ENCODE assay signal across 9 cellular contexts in the genomic region with DNA sequence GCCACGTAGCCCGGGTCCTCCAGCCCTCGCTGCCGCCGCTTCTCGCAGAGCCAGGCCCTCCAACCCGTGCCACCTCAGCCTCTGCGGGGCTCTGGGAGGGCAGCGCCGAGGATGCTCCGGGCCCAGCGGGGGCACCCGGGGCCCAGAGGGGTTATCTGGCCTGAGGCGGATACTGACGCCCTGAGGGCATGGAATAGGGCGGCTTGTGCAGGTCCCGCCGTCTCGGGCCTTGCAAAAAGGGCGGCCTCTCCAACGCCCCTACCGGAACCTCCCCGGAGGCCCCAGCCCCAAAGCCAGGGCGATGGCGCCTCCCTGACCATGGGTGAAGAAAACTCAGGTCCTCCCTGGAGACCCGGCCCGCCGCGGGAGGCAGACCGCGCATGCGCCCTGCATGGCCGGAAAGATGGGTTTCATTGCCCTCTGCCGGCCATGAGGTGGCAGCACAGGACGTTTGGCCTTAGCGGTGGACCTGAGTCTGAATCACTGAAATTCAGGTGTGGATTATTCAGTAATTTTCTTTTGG. TPM values are rescaled to one million over a fixed set of nuclear protein-coding genes. Genes with fewer than 3 reads are reported as not detected.
DNase-seq lines count a peak whose midpoint lies in the region; ATAC-seq, FAIRE-seq and TF ChIP-seq lines count a peak whose summit lies in the region.
"Not testable (repeated sequence)": the region's sequence is repeated elsewhere in the genome, so short reads cannot be mapped to it uniquely, and the experiment has no call there.
"Had no signal": no experiment of that assay in that cellular context is flagged by ENCODE, and none has a peak within 500 bp of the region (broad histone marks: within the 10 kb centered on the region; RNA-seq: fewer than 3 reads in every experiment).

No MANE protein-coding gene starts in this region.

- H3K4me1 ChIP-seq in ES-I3 (ENCODE audit: insufficient read depth, low read length); foreskin keratinocyte; small intestine (ENCODE audit: control insufficient read depth in 2 of 2, insufficient read depth in 1 of 2, low read depth in 1 of 2, low read length in 1 of 2); tibial artery: not testable (repeated sequence)

- FAIRE-seq in small intestine (lab: Jason Lieb, UNC) = peak; percentile 19

- H3K4me3 ChIP-seq in MG63 = not testable (repeated sequence)
- H3K4me3 ChIP-seq in small intestine (ENCODE audit: low read depth in 1 of 2, low read length in 2 of 2) = peak overlapping the region in 1 of 2 donors; percentile 47
- peak overlapping the region; percentile 40 to 47 for H3K4me3 ChIP-seq in tibial artery

- CTCF ChIA-PET in activated CD4-positive, alpha-beta T cell treated with anti-CD3 and anti-CD28 coated beads for 36 hours (lab: Charles Lee) = not testable (repeated sequence)

- POLR2A ChIA-PET in activated CD4-positive, alpha-beta T cell treated with anti-CD3 and anti-CD28 coated beads for 36 hours (lab: Charles Lee) = not testable (repeated sequence)

- H3K9me3 ChIP-seq in ES-I3 (ENCODE audit: control insufficient read depth, insufficient read depth, low read length); MG63; small intestine (ENCODE audit: control insufficient read depth, low read depth); tibial artery: not testable (repeated sequence)

- DNase-seq in MG63 (peak; percentile 24), mesothelial cell of epicardium (ENCODE audit: low spot score in 2 of 2, unreplicated experiment in 2 of 2) (peak in 1 of 2 experiments; percentile 64), small intestine (peak; percentile 12), tibial artery (peak in 1 of 2 donors; percentile 65)
- DNase-seq in activated CD4-positive, alpha-beta T cell treated with anti-CD3 and anti-CD28 coated beads for 36 hours = peak; percentile 76
- DNase-seq in activated naive CD8-positive, alpha-beta T cell treated with anti-CD3 and anti-CD28 coated beads, Interleukin-2, amount 50 U/mL, for 16 hours (ENCODE audit: low read depth, low spot score) = peak; percentile 15
- DNase-seq in foreskin keratinocyte = not testable (repeated sequence)

- WGBS in small intestine, 3 donors = 20 to 35% (median 26%) methylated on average over 19 to 36 of the region's 36 CpGs

- ATAC-seq in activated CD4-positive, alpha-beta T cell treated with anti-CD3 and anti-CD28 coated beads for 36 hours = peak; percentile 44
- ATAC-seq in foreskin keratinocyte = peak; percentile 23

- H3K27me3 Mint-ChIP-seq in activated CD4-positive, alpha-beta T cell treated with anti-CD3 and anti-CD28 coated beads for 36 hours = not testable (repeated sequence)
- peaks cover 14% of the 10 kb centered on the region for H3K27me3 Mint-ChIP-seq in mesothelial cell of epicardium (ENCODE audit: low read depth)

- peak overlapping the region; percentile 72; the same call in 1 of the 2 replicates for H3K9ac ChIP-seq in ES-I3 (ENCODE audit: low read depth, low read length)

- not testable (repeated sequence) for H3K27ac Mint-ChIP-seq in activated CD4-positive, alpha-beta T cell treated with anti-CD3 and anti-CD28 coated beads for 36 hours; mesothelial cell of epicardium

- not testable (repeated sequence) for H3K36me3 ChIP-seq in ES-I3 (ENCODE audit: insufficient read depth, low read length); MG63; small intestine (ENCODE audit: control insufficient read depth in 2 of 2, insufficient read depth in 2 of 2, low read length in 2 of 2); tibial artery

- not testable (repeated sequence) for H3K27me3 ChIP-seq in MG63; foreskin keratinocyte; small intestine (ENCODE audit: control insufficient read depth in 2 of 2, insufficient read depth in 2 of 2, low read length in 2 of 2); tibial artery

- not testable (repeated sequence) for H3K4me1 Mint-ChIP-seq in activated CD4-positive, alpha-beta T cell treated with anti-CD3 and anti-CD28 coated beads for 36 hours; mesothelial cell of epicardium

- intact Hi-C loops in activated CD4-positive, alpha-beta T cell treated with anti-CD3 and anti-CD28 coated beads for 36 hours (cut with DNase I, micrococcal nuclease); tibial artery (cut with DNase I; ENCODE audit: low total_unique reads): not testable (repeated sequence)

- peak overlapping the region; percentile 47 for H3K4me3 Mint-ChIP-seq in activated CD4-positive, alpha-beta T cell treated with anti-CD3 and anti-CD28 coated beads for 36 hours
- H3K4me3 Mint-ChIP-seq in mesothelial cell of epicardium = peak overlapping the region; percentile 55

- H3K9me3 Mint-ChIP-seq in activated CD4-positive, alpha-beta T cell treated with anti-CD3 and anti-CD28 coated beads for 36 hours (ENCODE audit: low read depth); mesothelial cell of epicardium: not testable (repeated sequence)

- TF ChIP-seq CTCF in foreskin keratinocyte (conservative IDR thresholded peaks at IDR 0.05) = peak; percentile 69
- TF ChIP-seq CTCF in mesothelial cell of epicardium (IDR thresholded peaks at IDR 0.05; ENCODE audit: unreplicated experiment) = peak; percentile 72
- peak; percentile 16 to 42 for TF ChIP-seq CTCF in tibial artery (IDR thresholded peaks at IDR 0.05)

- H3K27ac ChIP-seq in foreskin keratinocyte; small intestine (ENCODE audit: low read depth in 1 of 2, low read length in 1 of 2); tibial artery: not testable (repeated sequence)

- H3K36me3 Mint-ChIP-seq in activated CD4-positive, alpha-beta T cell treated with anti-CD3 and anti-CD28 coated beads for 36 hours (ENCODE audit: low read depth); mesothelial cell of epicardium: not testable (repeated sequence)

RNA-seq across cellular contexts. Expression of a gene that starts 18.1 kb away (rescaled TPM):
- total RNA-seq in MG63 (2014; rRNA removed; shearing (Covaris generic); ENCODE audit: low replicate concordance) = not detected in 2 replicates
- not detected for total RNA-seq in activated CD4-positive, alpha-beta T cell treated with anti-CD3 and anti-CD28 coated beads for 36 hours
- not detected in 2 replicates for total RNA-seq in foreskin keratinocyte
- polyA plus RNA-seq in foreskin keratinocyte = not detected in 2 replicates
- total RNA-seq in mesothelial cell of epicardium = not detected in 3 replicates
- not detected for polyA plus RNA-seq in small intestine
- total RNA-seq: mesenteric fat pad had no signal

RNA-seq across cellular contexts. Expression of a gene that starts 27.6 kb away (rescaled TPM):
- total RNA-seq in MG63 (2014; rRNA removed; shearing (Covaris generic); ENCODE audit: low replicate concordance) = not detected in 2 replicates
- not detected for total RNA-seq in activated CD4-positive, alpha-beta T cell treated with anti-CD3 and anti-CD28 coated beads for 36 hours
- total RNA-seq in foreskin keratinocyte (not detected in 2 replicates), mesothelial cell of epicardium (not detected in 3 replicates)
- polyA plus RNA-seq in foreskin keratinocyte (not detected in 2 replicates), small intestine (not detected)
- total RNA-seq: mesenteric fat pad had no signal

RNA-seq across cellular contexts. Expression of a gene that starts 32.4 kb away (rescaled TPM):
- not detected in 2 replicates for total RNA-seq in MG63 (2014; rRNA removed; shearing (Covaris generic); ENCODE audit: low replicate concordance)
- not detected for total RNA-seq in activated CD4-positive, alpha-beta T cell treated with anti-CD3 and anti-CD28 coated beads for 36 hours
- total RNA-seq in foreskin keratinocyte (not detected in 2 replicates), mesothelial cell of epicardium (not detected in 3 replicates)
- polyA plus RNA-seq in foreskin keratinocyte (not detected in 2 replicates), small intestine (not detected)
- total RNA-seq: mesenteric fat pad had no signal

RNA-seq across cellular contexts. Expression of a gene that starts 37.1 kb away (rescaled TPM):
- not detected in 2 replicates for total RNA-seq in MG63 (2014; rRNA removed; shearing (Covaris generic); ENCODE audit: low replicate concordance)
- not detected for total RNA-seq in activated CD4-positive, alpha-beta T cell treated with anti-CD3 and anti-CD28 coated beads for 36 hours
- total RNA-seq in foreskin keratinocyte (not detected in 2 replicates), mesothelial cell of epicardium (not detected in 3 replicates)
- polyA plus RNA-seq in foreskin keratinocyte (not detected in 2 replicates), small intestine (not detected)
- total RNA-seq: mesenteric fat pad had no signal

RNA-seq across cellular contexts. Expression of a gene that starts 41.9 kb away (rescaled TPM):
- total RNA-seq in MG63 (2014; rRNA removed; shearing (Covaris generic); ENCODE audit: low replicate concordance) = not detected in 2 replicates
- not detected for total RNA-seq in activated CD4-positive, alpha-beta T cell treated with anti-CD3 and anti-CD28 coated beads for 36 hours
- total RNA-seq in foreskin keratinocyte (not detected in 2 replicates), mesothelial cell of epicardium (not detected in 3 replicates)
- polyA plus RNA-seq in foreskin keratinocyte (not detected in 2 replicates), small intestine (not detected)
- total RNA-seq: mesenteric fat pad had no signal
